20 cellular contexts compared by ENCODE assay signal in genomic region chr3:177795866-177796265, GRCh38.
A peak's percentile ranks its signal among the peaks of the same experiment; 100 is the strongest.
DNase-seq lines count a peak whose midpoint lies in the region; ATAC-seq and TF ChIP-seq lines count a peak whose summit lies in the region.
"Had no signal": no experiment of that assay in that cellular context is flagged by ENCODE, and none has a peak within 500 bp of the region (broad histone marks: within the 10 kb centered on the region; RNA-seq: fewer than 3 reads in every experiment).

No MANE protein-coding gene starts in this region.

- H3K4me2 ChIP-seq in parathyroid adenoma (ENCODE audit: low read length): no peak overlapping the region

- TF ChIP-seq EP300 in sigmoid colon (IDR thresholded peaks at IDR 0.05): no peak

- H3K79me2 ChIP-seq in parathyroid adenoma: peaks cover 22% of the 10 kb centered on the region

- H3K27me3 Mint-ChIP-seq in activated CD4-positive, alpha-beta T cell treated with anti-CD3 and anti-CD28 coated beads for 36 hours: no peaks in the 10 kb centered on the region
- no peaks in the 10 kb centered on the region for H3K27me3 Mint-ChIP-seq in activated CD4-positive, alpha-beta T cell treated with anti-CD3 and anti-CD28 coated beads, Interleukin-2, amount 10 ng/mL, durations not matched to agents 7 days and 5 days

- TF ChIP-seq POLR2A in sigmoid colon (IDR thresholded peaks at IDR 0.05): no peak

- H3K4me1 ChIP-seq in parathyroid adenoma (peaks cover 55% of the 10 kb centered on the region), sigmoid colon (no peaks in the 10 kb centered on the region)

- peaks cover 31% of the 10 kb centered on the region for H3K4me1 Mint-ChIP-seq in activated CD4-positive, alpha-beta T cell treated with anti-CD3 and anti-CD28 coated beads for 36 hours
- peaks cover 10% of the 10 kb centered on the region for H3K4me1 Mint-ChIP-seq in activated CD4-positive, alpha-beta T cell treated with anti-CD3 and anti-CD28 coated beads, Interleukin-2, amount 10 ng/mL, durations not matched to agents 7 days and 5 days
- H3K4me1 Mint-ChIP-seq: CD14-positive monocyte had no signal

- H2AFZ ChIP-seq in parathyroid adenoma: peak overlapping the region; percentile 47

- H3K27ac ChIP-seq in parathyroid adenoma (peak overlapping the region; percentile 58), sigmoid colon (no peak overlapping the region)

- H3K4me3 ChIP-seq in parathyroid adenoma (ENCODE audit: low read depth, low read length) (no peak overlapping the region), sigmoid colon (no peak overlapping the region)

- H3K36me3 Mint-ChIP-seq in activated CD4-positive, alpha-beta T cell treated with anti-CD3 and anti-CD28 coated beads for 36 hours (ENCODE audit: low read depth): no peaks in the 10 kb centered on the region
- H3K36me3 Mint-ChIP-seq in activated CD4-positive, alpha-beta T cell treated with anti-CD3 and anti-CD28 coated beads, Interleukin-2, amount 10 ng/mL, durations not matched to agents 7 days and 5 days (ENCODE audit: low read depth): no peaks in the 10 kb centered on the region
- peaks cover 4 to 38% of the 10 kb centered on the region in 2 donors for H3K36me3 Mint-ChIP-seq in activated naive CD4-positive, alpha-beta T cell treated with anti-CD3 and anti-CD28 coated beads, Interleukin-2, amount 50 U/mL, for 72 hours

- POLR2A ChIA-PET in activated CD4-positive, alpha-beta T cell treated with anti-CD3 and anti-CD28 coated beads for 36 hours (lab: Charles Lee): no interaction called here
- POLR2A ChIA-PET in activated CD4-positive, alpha-beta T cell treated with anti-CD3 and anti-CD28 coated beads, Interleukin-2, amount 10 ng/mL, durations not matched to agents 7 days and 5 days (lab: Charles Lee): no interaction called here

- ATAC-seq in activated CD4-positive, alpha-beta T cell treated with anti-CD3 and anti-CD28 coated beads for 36 hours: peak; percentile 79
- ATAC-seq in activated naive CD4-positive, alpha-beta T cell treated with anti-CD3 and anti-CD28 coated beads, Interleukin-2, amount 50 U/mL, for 72 hours: peak; percentile 80 to 86
- ATAC-seq in HG03342 (IDR thresholded peaks at IDR 0.05; ENCODE audit: unreplicated experiment) (no peak), GM19452 (IDR thresholded peaks at IDR 0.05; ENCODE audit: unreplicated experiment) (no peak)

- intact Hi-C loops in activated CD4-positive, alpha-beta T cell treated with anti-CD3 and anti-CD28 coated beads for 36 hours (cut with DNase I, micrococcal nuclease): loop anchor here in 1 of 2 experiments (5.0 kb wide), 1 partner anchor 46 kb away; no protein-coding TSS in a partner anchor
- intact Hi-C loops in sigmoid colon (cut with DNase I): no loop called here

- H3K9me3 ChIP-seq in parathyroid adenoma (ENCODE audit: control insufficient read depth, low read length): no peaks in the 10 kb centered on the region
- no peaks in the 10 kb centered on the region for H3K9me3 ChIP-seq in sigmoid colon

- no peaks in the 10 kb centered on the region for H3K9me3 Mint-ChIP-seq in activated CD4-positive, alpha-beta T cell treated with anti-CD3 and anti-CD28 coated beads for 36 hours (ENCODE audit: low read depth)
- peaks cover 5% of the 10 kb centered on the region for H3K9me3 Mint-ChIP-seq in activated CD4-positive, alpha-beta T cell treated with anti-CD3 and anti-CD28 coated beads, Interleukin-2, amount 10 ng/mL, durations not matched to agents 7 days and 5 days
- peaks cover 0 to 22% of the 10 kb centered on the region in 2 donors for H3K9me3 Mint-ChIP-seq in activated naive CD4-positive, alpha-beta T cell treated with anti-CD3 and anti-CD28 coated beads, Interleukin-2, amount 50 U/mL, for 72 hours
- H3K9me3 Mint-ChIP-seq: IgD-negative memory B cell had no signal

- no peak for DNase-seq in activated CD4-positive, alpha-beta T cell treated with anti-CD3 and anti-CD28 coated beads for 36 hours
- DNase-seq in activated CD4-positive, alpha-beta T cell treated with anti-CD3 and anti-CD28 coated beads, Interleukin-2, amount 10 ng/mL, durations not matched to agents 7 days and 5 days: no peak
- no peak for DNase-seq in activated naive CD4-positive, alpha-beta T cell treated with anti-CD3 and anti-CD28 coated beads, Interleukin-2, amount 50 U/mL, for 72 hours (ENCODE audit: low spot score in 2 of 2)
- no peak for DNase-seq in activated naive CD4-positive, alpha-beta T cell treated with anti-CD3 and anti-CD28 coated beads, Interleukin-2, amount 50 U/mL, for 16 hours
- no peak for DNase-seq in sigmoid colon
- DNase-seq: 8988T, DMS79 treated with DMSO at 0.1 percent for 48 hours, H7, Karpas-422, NCI-H1417 treated with DMSO at 0.1 percent for 48 hours, NCI-H187 treated with DMSO at 0.1 percent for 48 hours, NCI-H226, NCI-H524, NCI-H82, OCI-M1 had no signal

- peak overlapping the region; percentile 60 for H3K27ac Mint-ChIP-seq in activated CD4-positive, alpha-beta T cell treated with anti-CD3 and anti-CD28 coated beads for 36 hours
- no peak overlapping the region for H3K27ac Mint-ChIP-seq in activated CD4-positive, alpha-beta T cell treated with anti-CD3 and anti-CD28 coated beads, Interleukin-2, amount 10 ng/mL, durations not matched to agents 7 days and 5 days
- H3K27ac Mint-ChIP-seq in activated naive CD4-positive, alpha-beta T cell treated with anti-CD3 and anti-CD28 coated beads, Interleukin-2, amount 50 U/mL, for 72 hours: peak overlapping the region; percentile 55 to 91
- H3K27ac Mint-ChIP-seq: CD14-positive monocyte, IgD-negative memory B cell had no signal

- TF ChIP-seq CTCF in parathyroid adenoma (IDR thresholded peaks at IDR 0.05) (no peak), sigmoid colon (IDR thresholded peaks at IDR 0.05) (no peak)

- no peaks in the 10 kb centered on the region for H3K36me3 ChIP-seq in parathyroid adenoma (ENCODE audit: control insufficient read depth, insufficient read depth, low read length)
- no peaks in the 10 kb centered on the region for H3K36me3 ChIP-seq in sigmoid colon

- CTCF ChIA-PET in activated CD4-positive, alpha-beta T cell treated with anti-CD3 and anti-CD28 coated beads for 36 hours (lab: Charles Lee): interaction anchor here (1.0 kb wide), 1 partner anchor 12 kb away, joined by 3 read pairs; no protein-coding TSS in a partner anchor
- CTCF ChIA-PET in activated CD4-positive, alpha-beta T cell treated with anti-CD3 and anti-CD28 coated beads, Interleukin-2, amount 10 ng/mL, durations not matched to agents 7 days and 5 days (lab: Charles Lee): no interaction called here

- H3K4me3 Mint-ChIP-seq in activated CD4-positive, alpha-beta T cell treated with anti-CD3 and anti-CD28 coated beads for 36 hours: no peak overlapping the region
- no peak overlapping the region for H3K4me3 Mint-ChIP-seq in activated CD4-positive, alpha-beta T cell treated with anti-CD3 and anti-CD28 coated beads, Interleukin-2, amount 10 ng/mL, durations not matched to agents 7 days and 5 days
- H3K4me3 Mint-ChIP-seq: CD14-positive monocyte, IgD-negative memory B cell had no signal

- no peaks in the 10 kb centered on the region for H3K27me3 ChIP-seq in parathyroid adenoma (ENCODE audit: control insufficient read depth, insufficient read depth, low read length)
- H3K27me3 ChIP-seq in sigmoid colon: no peaks in the 10 kb centered on the region

- H3K9ac ChIP-seq in parathyroid adenoma: no peak overlapping the region

Comparison
In these comparisons a context has a peak if more than half of its experiments do, and no peak if none do; other contexts are left out.
1. ATAC-seq: peak in activated CD4-positive, alpha-beta T cell treated with anti-CD3 and anti-CD28 coated beads for 36 hours (single experiment) and activated naive CD4-positive, alpha-beta T cell treated with anti-CD3 and anti-CD28 coated beads, Interleukin-2, amount 50 U/mL, for 72 hours (2 of 2); none in HG03342 (single experiment) and GM19452 (single experiment).